12 cellular contexts compared by ENCODE assay signal in the genomic region with DNA sequence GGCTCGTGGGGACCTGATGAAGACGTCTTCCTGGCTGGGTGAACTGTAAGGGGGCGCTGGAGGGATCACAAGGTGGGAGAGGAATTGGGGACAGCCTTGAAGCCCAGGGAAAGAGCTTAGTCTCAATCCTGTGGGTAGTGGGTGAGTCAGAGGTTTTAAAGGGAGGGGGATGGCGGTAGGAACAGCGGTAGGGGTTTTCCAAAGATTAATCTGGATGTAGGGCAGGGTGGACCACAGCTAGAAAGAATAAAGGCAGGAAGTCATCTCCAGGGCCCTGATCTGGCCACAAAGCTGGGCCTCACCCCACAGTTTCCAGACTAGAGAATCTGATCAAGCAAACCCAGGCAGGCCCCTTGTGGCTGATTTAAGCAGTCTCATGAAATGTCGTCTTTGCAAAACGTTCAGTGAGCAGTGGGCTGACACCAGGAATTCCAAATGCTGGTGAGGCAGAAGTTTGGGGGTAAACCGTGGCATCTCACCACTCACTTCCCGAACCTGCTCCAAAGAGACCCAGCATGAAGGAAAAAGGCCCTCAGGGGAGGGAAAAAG.
DNase-seq lines count a peak whose midpoint lies in the region; ATAC-seq, FAIRE-seq and TF ChIP-seq lines count a peak whose summit lies in the region.
"Had no signal": no experiment of that assay in that cellular context is flagged by ENCODE, and none has a peak within 500 bp of the region (broad histone marks: within the 10 kb centered on the region; RNA-seq: fewer than 3 reads in every experiment).

No MANE protein-coding gene starts in this region.

- H3K27me3 ChIP-seq in WERI-Rb-1 (ENCODE audit: insufficient read depth, low read depth, severe bottlenecking): no peaks in the 10 kb centered on the region
- H3K27me3 ChIP-seq in Karpas-422 (ENCODE audit: low read length): no peaks in the 10 kb centered on the region
- H3K27me3 ChIP-seq in MM.1S (replicated peaks; ENCODE audit: insufficient read depth, low read length): no peaks in the 10 kb centered on the region
- H3K27me3 ChIP-seq: sigmoid colon, suprapubic skin had no signal

- H3K9me3 Mint-ChIP-seq in natural killer cell treated with Interleukin-12 subunit alpha and Interleukin-12 subunit beta and Interleukin-15 and Interleukin-18, amount 100 ng/mL, for 72 hours: no peaks in the 10 kb centered on the region

- no peak overlapping the region for H3K4me3 ChIP-seq in HFF-Myc (replicated peaks; ENCODE audit: low read depth, low read length)
- H3K4me3 ChIP-seq in WERI-Rb-1 (ENCODE audit: low read depth, low read length): no peak overlapping the region
- H3K4me3 ChIP-seq in Karpas-422 (ENCODE audit: low read length): no peak overlapping the region
- no peak overlapping the region for H3K4me3 ChIP-seq in MM.1S (ENCODE audit: low read length)
- H3K4me3 ChIP-seq: sigmoid colon, suprapubic skin had no signal

- H3K27ac ChIP-seq in WERI-Rb-1 (no peak overlapping the region), Karpas-422 (ENCODE audit: low read length) (no peak overlapping the region), MM.1S (ENCODE audit: low read length) (no peak overlapping the region)
- H3K27ac ChIP-seq: sigmoid colon, suprapubic skin had no signal

- peak; percentile 8 for DNase-seq in ACHN
- DNase-seq in HFF-Myc (ENCODE audit: extremely low read depth, low read depth): no peak
- peak; percentile 31 for DNase-seq in WERI-Rb-1
- peak; percentile 79 for DNase-seq in islet precursor cell
- no peak for DNase-seq in natural killer cell treated with Interleukin-12 subunit alpha and Interleukin-12 subunit beta and Interleukin-15 and Interleukin-18, amount 100 ng/mL, for 72 hours (ENCODE audit: low spot score)
- DNase-seq in HTR-8/SVneo (ENCODE audit: insufficient read length, low spot score): no peak
- DNase-seq in Karpas-422: no peak
- no peak for DNase-seq in MM.1S
- DNase-seq: activated gamma-delta T cell treated with Interleukin-2 at 50 U/mL for 16 hours, SIG-M5, sigmoid colon had no signal

- H3K4me3 Mint-ChIP-seq in natural killer cell treated with Interleukin-12 subunit alpha and Interleukin-12 subunit beta and Interleukin-15 and Interleukin-18, amount 100 ng/mL, for 72 hours: no peak overlapping the region

- H2AFZ ChIP-seq in Karpas-422 (ENCODE audit: low read length): no peak overlapping the region
- H2AFZ ChIP-seq in MM.1S (ENCODE audit: low read length): no peak overlapping the region

- no peaks in the 10 kb centered on the region for H3K36me3 Mint-ChIP-seq in natural killer cell treated with Interleukin-12 subunit alpha and Interleukin-12 subunit beta and Interleukin-15 and Interleukin-18, amount 100 ng/mL, for 72 hours

- FAIRE-seq in HTR-8/SVneo (lab: Jason Lieb, UNC): no peak

- H3K4me1 ChIP-seq in Karpas-422 (ENCODE audit: low read length): peaks cover 4% of the 10 kb centered on the region
- peaks cover 13% of the 10 kb centered on the region for H3K4me1 ChIP-seq in MM.1S (ENCODE audit: low read length)

- H3K9ac ChIP-seq in Karpas-422 (ENCODE audit: low read length): no peak overlapping the region
- no peak overlapping the region for H3K9ac ChIP-seq in MM.1S (ENCODE audit: low read length)

- H4K20me1 ChIP-seq in Karpas-422 (ENCODE audit: insufficient read depth, low read depth, low read length): no peaks in the 10 kb centered on the region
- H4K20me1 ChIP-seq in MM.1S (ENCODE audit: insufficient read depth, low read length): no peaks in the 10 kb centered on the region

- H3K79me2 ChIP-seq in Karpas-422 (ENCODE audit: low read length): no peaks in the 10 kb centered on the region
- H3K79me2 ChIP-seq in MM.1S (ENCODE audit: low read length): no peaks in the 10 kb centered on the region

- H3K36me3 ChIP-seq in WERI-Rb-1 (no peaks in the 10 kb centered on the region), Karpas-422 (ENCODE audit: insufficient read depth, low read length) (no peaks in the 10 kb centered on the region), MM.1S (replicated peaks; ENCODE audit: insufficient read depth, low read length) (no peaks in the 10 kb centered on the region)
- H3K36me3 ChIP-seq: sigmoid colon, suprapubic skin had no signal

- H3K9me2 ChIP-seq in Karpas-422 (replicated peaks; ENCODE audit: insufficient read depth, low read length) (no peaks in the 10 kb centered on the region), MM.1S (replicated peaks; ENCODE audit: insufficient read depth, low read length) (no peaks in the 10 kb centered on the region)

- H3K4me2 ChIP-seq in Karpas-422 (ENCODE audit: low read depth, low read length, poor library complexity, severe bottlenecking) (no peak overlapping the region), MM.1S (ENCODE audit: low read depth, low read length) (no peak overlapping the region)

- in situ Hi-C loops in ACHN (cut with HindIII; ENCODE audit: low pct_ligation_motif_present, low pct_unique_long_range_greater_than_20kb, low sequenced_read_pairs): no loop called here

- peaks cover 20 to 42% of the 10 kb centered on the region in 2 donors for H3K27me3 Mint-ChIP-seq in natural killer cell treated with Interleukin-12 subunit alpha and Interleukin-12 subunit beta and Interleukin-15 and Interleukin-18, amount 100 ng/mL, for 72 hours

- TF ChIP-seq CTCF in HFF-Myc (IDR thresholded peaks at IDR 0.05; ENCODE audit: low read depth, low read length, missing control alignments) (peak; percentile 22), WERI-Rb-1 (IDR thresholded peaks at IDR 0.05; ENCODE audit: low read depth, low read length) (no peak), MM.1S (IDR thresholded peaks at IDR 0.05; ENCODE audit: low read length) (no peak)

- H3K9me3 ChIP-seq in WERI-Rb-1 (ENCODE audit: severe bottlenecking) (no peaks in the 10 kb centered on the region), Karpas-422 (ENCODE audit: low read length) (no peaks in the 10 kb centered on the region), MM.1S (replicated peaks; ENCODE audit: insufficient read depth, low read length) (no peaks in the 10 kb centered on the region)
- H3K9me3 ChIP-seq: sigmoid colon, suprapubic skin had no signal

- no peaks in the 10 kb centered on the region for H3K4me1 Mint-ChIP-seq in natural killer cell treated with Interleukin-12 subunit alpha and Interleukin-12 subunit beta and Interleukin-15 and Interleukin-18, amount 100 ng/mL, for 72 hours (ENCODE audit: low read depth in 2 of 2)

- no peak overlapping the region for H3K27ac Mint-ChIP-seq in natural killer cell treated with Interleukin-12 subunit alpha and Interleukin-12 subunit beta and Interleukin-15 and Interleukin-18, amount 100 ng/mL, for 72 hours

- no peaks in the 10 kb centered on the region; the same call in 1 of the 2 replicates for H3F3A ChIP-seq in MM.1S (ENCODE audit: insufficient read depth, low read length)

- no peak for ATAC-seq in natural killer cell treated with Interleukin-12 subunit alpha and Interleukin-12 subunit beta and Interleukin-15 and Interleukin-18, amount 100 ng/mL, for 72 hours

Comparison
In these comparisons a context has a peak if more than half of its experiments do, and no peak if none do; other contexts are left out.
1. DNase-seq: peak in ACHN (single experiment), WERI-Rb-1 (single experiment) and islet precursor cell (single experiment); none in HFF-Myc (single experiment), natural killer cell treated with Interleukin-12 subunit alpha and Interleukin-12 subunit beta and Interleukin-15 and Interleukin-18, amount 100 ng/mL, for 72 hours (single experiment), HTR-8/SVneo (single experiment), Karpas-422 (single experiment) and MM.1S (single experiment).